24 cellular contexts compared by ENCODE assay signal in the genomic region with DNA sequence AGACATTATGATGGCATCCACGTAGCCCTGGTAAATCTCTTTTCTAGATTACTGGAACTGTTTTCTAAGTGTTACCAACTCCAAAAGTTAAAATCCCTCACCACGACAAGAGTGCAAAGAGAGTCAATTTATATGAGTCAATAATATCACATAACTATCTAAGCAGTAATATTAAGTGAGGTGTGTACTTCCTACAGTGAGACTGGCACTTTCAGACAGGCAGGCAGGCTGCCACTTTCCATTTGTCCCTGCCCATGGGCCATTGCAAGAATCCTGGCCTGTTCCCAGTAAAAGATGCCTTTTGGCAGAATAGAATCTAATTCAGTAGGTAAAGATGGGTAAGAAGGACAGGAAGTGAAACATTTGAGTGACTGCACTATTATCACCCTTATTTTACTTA.
"Had no signal": no experiment of that assay in that cellular context is flagged by ENCODE, and none has a peak within 500 bp of the region (broad histone marks: within the 10 kb centered on the region; RNA-seq: fewer than 3 reads in every experiment).

No MANE protein-coding gene starts in this region.

- H3K27me3 ChIP-seq: Peyer's patch, SJSA1 had no signal

- H2AFZ ChIP-seq: PC-9 had no signal

- FAIRE-seq: HepG2 had no signal

- DNase-seq: IMR-90; Karpas-422; KG1; MM.1S; NCI-H1092 treated with DMSO at 0.1 percent for 48 hours; NCI-H1436; NCI-H187; NCI-H2029; NCI-H2081 treated with DMSO at 0.1 percent for 48 hours; NCI-H2171; NCI-H345; NCI-H446 treated with DMSO at 0.1 percent for 48 hours; NCI-H510A treated with DMSO at 0.1 percent for 48 hours; NCI-H526; NCI-H748 treated with DMSO at 0.1 percent for 48 hours; NK-92 treated with Interleukin-12 subunit alpha and Interleukin-12 subunit beta, amount 100 ng/mL, for 24 hours; PC-9; Peyer's patch; Right ventricle myocardium superior; SIG-M5; T-helper 1 cell had no signal

- H3K36me3 ChIP-seq: SJSA1 had no signal

- H3K4me3 ChIP-seq: PC-9, Peyer's patch, SJSA1, SK-N-MC had no signal

- H3K9me3 ChIP-seq: Peyer's patch, SJSA1 had no signal

- H3K27ac ChIP-seq: PC-9, Peyer's patch, SJSA1, SK-N-MC had no signal

- H3K4me2 ChIP-seq: PC-9 had no signal

- H3K4me1 ChIP-seq: Peyer's patch, SJSA1 had no signal

- ATAC-seq: HepG2 had no signal
